ENCODE assay signal across 16 cellular contexts in genomic region chr10:5559642-5560141, GRCh38. TPM values are rescaled to one million over a fixed set of nuclear protein-coding genes. Genes with fewer than 3 reads are reported as not detected.
DNase-seq lines count a peak whose midpoint lies in the region; ATAC-seq and TF ChIP-seq lines count a peak whose summit lies in the region.
"Had no signal": no experiment of that assay in that cellular context is flagged by ENCODE, and none has a peak within 500 bp of the region (broad histone marks: within the 10 kb centered on the region; RNA-seq: fewer than 3 reads in every experiment).

No MANE protein-coding gene starts in this region.

- no peak overlapping the region for H3K23ac ChIP-seq in mesenchymal stem cell (ENCODE audit: low read length in 2 of 2)

- H2BK5ac ChIP-seq in mesenchymal stem cell (ENCODE audit: low read depth, low read length, poor library complexity, severe bottlenecking), result no peak overlapping the region

- H3K27ac ChIP-seq in ACC112 (ENCODE audit: low read depth, low read length), result peak overlapping the region; percentile 29
- peak overlapping the region; percentile 68 for H3K27ac ChIP-seq in brain microvascular endothelial cell
- peak overlapping the region; percentile 19 for H3K27ac ChIP-seq in mesenchymal stem cell (ENCODE audit: low read length, poor library complexity, severe bottlenecking)
- H3K27ac ChIP-seq: KMS-11, prostate gland, tibial nerve had no signal

- DNase-seq in HFF-Myc (ENCODE audit: extremely low read depth, low read depth), result peak; percentile 63
- DNase-seq in brain microvascular endothelial cell, result peak; percentile 53
- peak; percentile 59 for DNase-seq in mesenchymal stem cell
- DNase-seq in effector CD8-positive, alpha-beta T cell (lab: John Stamatoyannopoulos, UW), result no peak
- DNase-seq in NCI-H1092 (lab: John Stamatoyannopoulos, UW), result no peak
- no peak for DNase-seq in NCI-H1092 treated with DMSO at 0.1 percent for 48 hours (lab: John Stamatoyannopoulos, UW)
- DNase-seq: activated CD4-positive, alpha-beta memory T cell treated with anti-CD3 and anti-CD28 coated beads for 36 hours; activated naive CD8-positive, alpha-beta T cell treated with anti-CD3 and anti-CD28 coated beads, Interleukin-2, amount 10 ng/mL, durations not matched to agents 7 days and 5 days; left cardiac atrium; NCI-H510A treated with DMSO at 0.1 percent for 48 hours had no signal

- in situ Hi-C loops in brain microvascular endothelial cell (cut with HindIII; ENCODE audit: low pct_ligation_motif_present, low sequenced_read_pairs), result no loop called here

- H3K18ac ChIP-seq in mesenchymal stem cell (ENCODE audit: low read depth in 1 of 2, low read length in 2 of 2), result no peak overlapping the region

- peak overlapping the region; percentile 31 for H3K4me2 ChIP-seq in mesenchymal stem cell (ENCODE audit: low read length, poor library complexity, severe bottlenecking)
- H3K4me2 ChIP-seq: KMS-11 had no signal

- ATAC-seq in GM21447 (IDR thresholded peaks at IDR 0.05; ENCODE audit: unreplicated experiment), result no peak
- ATAC-seq: left cardiac atrium had no signal

- TF ChIP-seq CTCF in HFF-Myc (IDR thresholded peaks at IDR 0.05; ENCODE audit: low read depth, low read length, missing control alignments) (no peak), brain microvascular endothelial cell (IDR thresholded peaks at IDR 0.05; ENCODE audit: low read depth, low read length, missing control alignments) (no peak)

- H3K9me3 ChIP-seq in mesenchymal stem cell (ENCODE audit: control insufficient read depth, low read length), result no peaks in the 10 kb centered on the region
- H3K9me3 ChIP-seq: prostate gland, tibial nerve had no signal

- H2AFZ ChIP-seq in ACC112 (ENCODE audit: low read length, unreplicated experiment) (peak overlapping the region; percentile 4), mesenchymal stem cell (ENCODE audit: low read depth, low read length) (no peak overlapping the region)

- H4K8ac ChIP-seq in mesenchymal stem cell (ENCODE audit: low read length), result no peak overlapping the region

- H3K4me3 ChIP-seq in ACC112 (ENCODE audit: low read depth, low read length), result peak overlapping the region; percentile 18
- H3K4me3 ChIP-seq in HFF-Myc (replicated peaks; ENCODE audit: low read depth, low read length), result no peak overlapping the region
- no peak overlapping the region for H3K4me3 ChIP-seq in brain microvascular endothelial cell (ENCODE audit: low read depth, low read length)
- H3K4me3 ChIP-seq in mesenchymal stem cell (ENCODE audit: insufficient read depth in 1 of 2, low read depth in 1 of 2, low read length in 2 of 2), result no peak overlapping the region
- H3K4me3 ChIP-seq: prostate gland, tibial nerve had no signal

- H3K27me3 ChIP-seq in ACC112 (ENCODE audit: insufficient read depth, low read length) (no peaks in the 10 kb centered on the region), brain microvascular endothelial cell (replicated peaks) (no peaks in the 10 kb centered on the region), mesenchymal stem cell (ENCODE audit: control insufficient read depth in 1 of 2, insufficient read depth in 1 of 2, low read length in 2 of 2) (no peaks in the 10 kb centered on the region)
- H3K27me3 ChIP-seq: tibial nerve had no signal

- H3K4me1 ChIP-seq in ACC112 (ENCODE audit: control insufficient read depth, insufficient read depth, low read length, unreplicated experiment) (peaks cover 30% of the 10 kb centered on the region), mesenchymal stem cell (ENCODE audit: control insufficient read depth, insufficient read depth, low read depth, low read length) (peaks cover 34% of the 10 kb centered on the region)

- H3K79me2 ChIP-seq in ACC112 (ENCODE audit: control insufficient read depth, insufficient read depth, low read length, unreplicated experiment), result no peaks in the 10 kb centered on the region

- no peak overlapping the region for H3K14ac ChIP-seq in mesenchymal stem cell (ENCODE audit: low read length in 2 of 2)

- H3K79me1 ChIP-seq in mesenchymal stem cell (replicated peaks; ENCODE audit: low read length, poor library complexity, severe bottlenecking), result no peaks in the 10 kb centered on the region

- H2BK120ac ChIP-seq in mesenchymal stem cell (ENCODE audit: low read depth, low read length), result no peak overlapping the region

- H2BK15ac ChIP-seq in mesenchymal stem cell (ENCODE audit: low read depth, poor library complexity, severe bottlenecking), result no peak overlapping the region

- WGBS in mesenchymal stem cell, result 8% methylated on average over 7 of the region's 9 CpGs

- no peaks in the 10 kb centered on the region for H3K36me3 ChIP-seq in ACC112 (ENCODE audit: insufficient read depth, low read length)
- H3K36me3 ChIP-seq in brain microvascular endothelial cell (replicated peaks), result no peaks in the 10 kb centered on the region
- H3K36me3 ChIP-seq in mesenchymal stem cell (ENCODE audit: control insufficient read depth in 1 of 2, insufficient read depth in 2 of 2, low read depth in 1 of 2, low read length in 2 of 2), result no peaks in the 10 kb centered on the region
- H3K36me3 ChIP-seq: prostate gland, tibial nerve had no signal

- no peak overlapping the region for H2BK12ac ChIP-seq in mesenchymal stem cell (ENCODE audit: low read length in 2 of 2)

- peak overlapping the region; percentile 9 for H3K9ac ChIP-seq in mesenchymal stem cell (ENCODE audit: low read length)
- H3K9ac ChIP-seq: KMS-11 had no signal

- H4K91ac ChIP-seq in mesenchymal stem cell (ENCODE audit: low read length), result no peak overlapping the region

- no peak overlapping the region for H3K4ac ChIP-seq in mesenchymal stem cell (ENCODE audit: low read depth in 1 of 2, low read length in 2 of 2)

- H2AK5ac ChIP-seq in mesenchymal stem cell (ENCODE audit: low read length, severe bottlenecking), result no peak overlapping the region

RNA-seq across cellular contexts. Expression of gene CALML3, which starts 34.9 kb away (rescaled TPM):
- polyA plus RNA-seq in mesenchymal stem cell (2013, experiment 1 of 2), result not detected
- not detected for polyA plus RNA-seq in mesenchymal stem cell (2013, experiment 2 of 2)
- polyA plus RNA-seq: CD14-positive monocyte had no signal

Comparison
In these comparisons a context has a peak if more than half of its experiments do, and no peak if none do; other contexts are left out.
1. DNase-seq: peak in HFF-Myc (single experiment), brain microvascular endothelial cell (single experiment) and mesenchymal stem cell (single experiment); none in effector CD8-positive, alpha-beta T cell (single experiment), NCI-H1092 (single experiment) and NCI-H1092 treated with DMSO at 0.1 percent for 48 hours (single experiment).
2. Peak in every context shown above with its lines, with median percentiles within 50 percentile points of each other: H3K27ac ChIP-seq.